17 cellular contexts compared by ENCODE assay signal in genomic region chr20:63064310-63064709, GRCh38. TPM values are rescaled to one million over a fixed set of nuclear protein-coding genes. Genes with fewer than 3 reads are reported as not detected.
DNase-seq lines count a peak whose midpoint lies in the region; ATAC-seq and TF ChIP-seq lines count a peak whose summit lies in the region.
"Had no signal": no experiment of that assay in that cellular context is flagged by ENCODE, and none has a peak within 500 bp of the region (broad histone marks: within the 10 kb centered on the region; RNA-seq: fewer than 3 reads in every experiment).

No MANE protein-coding gene starts in this region.

- no peaks in the 10 kb centered on the region for H3K9me3 ChIP-seq in gastroesophageal sphincter
- H3K9me3 ChIP-seq: SJSA1 had no signal

- intact Hi-C loops in dorsolateral prefrontal cortex (cut with DNase I) (no loop called here), sciatic nerve (cut with DNase I) (no loop called here)

- peaks cover 3% of the 10 kb centered on the region for H3K27me3 Mint-ChIP-seq in activated naive CD4-positive, alpha-beta T cell treated with anti-CD3 and anti-CD28 coated beads, Interleukin-2, amount 10 ng/mL, durations not matched to agents 7 days and 5 days
- H3K27me3 Mint-ChIP-seq: activated CD4-positive, alpha-beta memory T cell treated with anti-CD3 and anti-CD28 coated beads, Interleukin-2, amount 10 ng/mL, durations not matched to agents 7 days and 5 days had no signal

- H3K36me3 ChIP-seq in gastroesophageal sphincter, result no peaks in the 10 kb centered on the region
- H3K36me3 ChIP-seq: SJSA1 had no signal

- WGBS in gastroesophageal sphincter (ENCODE audit: low coverage in 1 of 2), 2 donors, result 70% methylated on average over 2 of the region's 18 CpGs; no CpG with 5 or more reads in 1 of the 2 donors

- CTCF ChIA-PET in activated naive CD4-positive, alpha-beta T cell treated with anti-CD3 and anti-CD28 coated beads, Interleukin-2, amount 10 ng/mL, durations not matched to agents 7 days and 5 days (lab: Charles Lee), result no interaction called here

- H3K27ac Mint-ChIP-seq in activated naive CD4-positive, alpha-beta T cell treated with anti-CD3 and anti-CD28 coated beads, Interleukin-2, amount 10 ng/mL, durations not matched to agents 7 days and 5 days, result no peak overlapping the region
- H3K27ac Mint-ChIP-seq: activated CD4-positive, alpha-beta memory T cell treated with anti-CD3 and anti-CD28 coated beads, Interleukin-2, amount 10 ng/mL, durations not matched to agents 7 days and 5 days had no signal

- H3K4me3 Mint-ChIP-seq in activated naive CD4-positive, alpha-beta T cell treated with anti-CD3 and anti-CD28 coated beads, Interleukin-2, amount 10 ng/mL, durations not matched to agents 7 days and 5 days, result no peak overlapping the region
- H3K4me3 Mint-ChIP-seq: activated CD4-positive, alpha-beta memory T cell treated with anti-CD3 and anti-CD28 coated beads, Interleukin-2, amount 10 ng/mL, durations not matched to agents 7 days and 5 days; naive thymus-derived CD8-positive, alpha-beta T cell had no signal

- H3K4me3 ChIP-seq in dorsolateral prefrontal cortex (no peak overlapping the region), gastroesophageal sphincter (no peak overlapping the region)
- H3K4me3 ChIP-seq: SJSA1 had no signal

- H3K4me1 Mint-ChIP-seq in activated naive CD4-positive, alpha-beta T cell treated with anti-CD3 and anti-CD28 coated beads, Interleukin-2, amount 10 ng/mL, durations not matched to agents 7 days and 5 days, result no peaks in the 10 kb centered on the region
- H3K4me1 Mint-ChIP-seq: activated CD4-positive, alpha-beta memory T cell treated with anti-CD3 and anti-CD28 coated beads, Interleukin-2, amount 10 ng/mL, durations not matched to agents 7 days and 5 days had no signal

- DNase-seq in activated naive CD4-positive, alpha-beta T cell treated with anti-CD3 and anti-CD28 coated beads, Interleukin-2, amount 10 ng/mL, durations not matched to agents 7 days and 5 days, result peak; percentile 10
- DNase-seq in activated naive CD4-positive, alpha-beta T cell (lab: John Stamatoyannopoulos, UW), result no peak
- peak; percentile 23 for DNase-seq in NCI-H2029 (lab: John Stamatoyannopoulos, UW)
- DNase-seq in dorsolateral prefrontal cortex, result peak in 6 of 10 donors; percentile 7 to 42 (median 31)
- DNase-seq in sciatic nerve (ENCODE audit: low spot score), result peak; percentile 50
- DNase-seq in SW480 (ENCODE audit: low spot score), result no peak
- no peak for DNase-seq in NCI-H128 (lab: John Stamatoyannopoulos, UW; ENCODE audit: unreplicated experiment)
- DNase-seq: activated CD4-positive, alpha-beta memory T cell treated with anti-CD3 and anti-CD28 coated beads, Interleukin-2, amount 10 ng/mL, durations not matched to agents 7 days and 5 days; COR-L47; dermis blood vessel endothelial cell; stimulated activated CD4-positive, alpha-beta T cell treated with anti-CD3 and anti-CD28 coated beads, Interleukin-2, amount 100 ng/mL, for 24 hours had no signal

- H3K9me3 Mint-ChIP-seq in activated naive CD4-positive, alpha-beta T cell treated with anti-CD3 and anti-CD28 coated beads, Interleukin-2, amount 10 ng/mL, durations not matched to agents 7 days and 5 days, result peaks cover 10% of the 10 kb centered on the region
- H3K9me3 Mint-ChIP-seq: naive thymus-derived CD8-positive, alpha-beta T cell had no signal

- ATAC-seq in sciatic nerve, result no peak
- no peak for ATAC-seq in gastroesophageal sphincter
- ATAC-seq: esophagus mucosa; naive thymus-derived CD8-positive, alpha-beta T cell had no signal

- TF ChIP-seq POLR2A in gastroesophageal sphincter (IDR thresholded peaks at IDR 0.05), result no peak

- no peak for TF ChIP-seq EP300 in gastroesophageal sphincter (IDR thresholded peaks at IDR 0.05)

- H3K27ac ChIP-seq in dorsolateral prefrontal cortex (peak overlapping the region in 2 of 59 donors; percentile 61 to 76), gastroesophageal sphincter (no peak overlapping the region)
- H3K27ac ChIP-seq: SJSA1 had no signal

- H3K4me1 ChIP-seq in gastroesophageal sphincter, result no peaks in the 10 kb centered on the region
- H3K4me1 ChIP-seq: SJSA1 had no signal

- H3K27me3 ChIP-seq in dorsolateral prefrontal cortex, result peaks cover 0 to 69% (median 5%) of the 10 kb centered on the region in 45 donors
- H3K27me3 ChIP-seq in gastroesophageal sphincter, result peaks cover 98% of the 10 kb centered on the region

- TF ChIP-seq CTCF in dorsolateral prefrontal cortex (IDR thresholded peaks at IDR 0.05 in 54 of 56, conservative IDR thresholded peaks at IDR 0.05 in 2 of 56; ENCODE audit: low read depth in 1 of 56, partially characterized antibody in 56 of 56) (no peak), gastroesophageal sphincter (IDR thresholded peaks at IDR 0.05) (no peak)

- H3K36me3 Mint-ChIP-seq in activated naive CD4-positive, alpha-beta T cell treated with anti-CD3 and anti-CD28 coated beads, Interleukin-2, amount 10 ng/mL, durations not matched to agents 7 days and 5 days, result no peaks in the 10 kb centered on the region
- H3K36me3 Mint-ChIP-seq: naive thymus-derived CD8-positive, alpha-beta T cell had no signal

RNA-seq across cellular contexts. Expression of gene BHLHE23, which starts 57.5 kb away (rescaled TPM):
- total RNA-seq in dorsolateral prefrontal cortex, result not detected
- total RNA-seq in sciatic nerve, result not detected
- total RNA-seq in gastroesophageal sphincter, result not detected
- total RNA-seq: activated CD4-positive, alpha-beta memory T cell treated with anti-CD3 and anti-CD28 coated beads, Interleukin-2, amount 10 ng/mL, durations not matched to agents 7 days and 5 days; dermis blood vessel endothelial cell; esophagus mucosa; HT1080; MCF 10A; naive thymus-derived CD8-positive, alpha-beta T cell; SJSA1 had no signal

Comparison
In these comparisons a context has a peak if more than half of its experiments do, and no peak if none do; other contexts are left out.
1. DNase-seq: peak in activated naive CD4-positive, alpha-beta T cell treated with anti-CD3 and anti-CD28 coated beads, Interleukin-2, amount 10 ng/mL, durations not matched to agents 7 days and 5 days (single experiment), NCI-H2029 (single experiment), dorsolateral prefrontal cortex (6 of 10) and sciatic nerve (single experiment); none in activated naive CD4-positive, alpha-beta T cell (0 of 4), SW480 (single experiment) and NCI-H128 (single experiment).